8 cellular contexts compared by ENCODE assay signal in genomic region chr17:55238931-55239297, GRCh38. TPM values are rescaled to one million over a fixed set of nuclear protein-coding genes. Genes with fewer than 3 reads are reported as not detected.
DNase-seq lines count a peak whose midpoint lies in the region; ATAC-seq and TF ChIP-seq lines count a peak whose summit lies in the region.

No MANE protein-coding gene starts in this region.

- no peak overlapping the region for H3K4ac ChIP-seq in neuronal stem cell (ENCODE audit: low read length)

- H2AK5ac ChIP-seq in neuronal stem cell (ENCODE audit: low read depth, low read length): no peak overlapping the region

- WGBS in neuronal stem cell (ENCODE audit: extremely low coverage in 2 of 2, insufficient read length in 2 of 2, insufficient replicate concordance in 1 of 2), 2 donors: no CpG with 5 or more reads among the region's 4 CpGs

- no peak overlapping the region for H2BK120ac ChIP-seq in neuronal stem cell (ENCODE audit: low read depth, low read length)

- H3K27ac ChIP-seq in VCaP (peak overlapping the region; percentile 68), neuronal stem cell (replicated peaks; ENCODE audit: low read length) (no peak overlapping the region)

- H2BK12ac ChIP-seq in neuronal stem cell (ENCODE audit: low read length): no peak overlapping the region

- ATAC-seq in GM19397 (IDR thresholded peaks at IDR 0.05; ENCODE audit: unreplicated experiment) (peak; percentile 9), HG02840 (IDR thresholded peaks at IDR 0.05; ENCODE audit: low FRiP score, unreplicated experiment) (no peak)

- no peak overlapping the region for H2BK5ac ChIP-seq in neuronal stem cell (ENCODE audit: low read length)

- H2BK15ac ChIP-seq in neuronal stem cell (ENCODE audit: low read length): no peak overlapping the region

- H3K4me1 Mint-ChIP-seq in IgD-negative memory B cell: peaks cover 21 to 30% (median 22%) of the 10 kb centered on the region in 3 donors

- no peak overlapping the region for H3K23ac ChIP-seq in neuronal stem cell (ENCODE audit: low read depth, low read length, poor library complexity)

- no peak overlapping the region for H3K18ac ChIP-seq in neuronal stem cell (ENCODE audit: low read length)

- H3K4me3 Mint-ChIP-seq in IgD-negative memory B cell: peak overlapping the region; percentile 80 to 94 (median 87)

- H3K9me3 Mint-ChIP-seq in IgD-negative memory B cell: peaks cover 0 to 2% (median 0%) of the 10 kb centered on the region in 3 donors

- H3K4me2 ChIP-seq in neuronal stem cell (ENCODE audit: insufficient read depth, low read length, poor library complexity, severe bottlenecking): peak overlapping the region; percentile 81

- no peaks in the 10 kb centered on the region for H3K79me1 ChIP-seq in neuronal stem cell (ENCODE audit: low read depth, low read length)

- CTCF ChIA-PET in BJ (lab: Yijun Ruan, JAX): interaction anchor here (1.5 kb wide), 1 partner anchor 55 kb away, joined by 4 read pairs; no protein-coding TSS in a partner anchor

- H3K4me3 ChIP-seq in BJ (ENCODE audit: low read depth, low read length) (peak overlapping the region; percentile 40), fibroblast of pulmonary artery (replicated peaks; ENCODE audit: low read depth, low read length) (peak overlapping the region; percentile 62), neuronal stem cell (ENCODE audit: low read length in 2 of 2) (peak overlapping the region; percentile 59 to 67)

- H3K9ac ChIP-seq in neuronal stem cell (ENCODE audit: low read depth, low read length, poor library complexity): no peak overlapping the region

- H4K91ac ChIP-seq in neuronal stem cell (ENCODE audit: low read depth, low read length, poor library complexity): no peak overlapping the region

- peaks cover under 1% of the 10 kb centered on the region for H3K36me3 Mint-ChIP-seq in IgD-negative memory B cell

- H4K8ac ChIP-seq in neuronal stem cell (ENCODE audit: low read depth, low read length): no peak overlapping the region

- H3K4me1 ChIP-seq in neuronal stem cell (ENCODE audit: control insufficient read depth in 2 of 2, insufficient read depth in 1 of 2, low read depth in 1 of 2, low read length in 2 of 2): peaks cover 3 to 4% of the 10 kb centered on the region in 2 donors

- H3K36me3 ChIP-seq in BJ (ENCODE audit: control insufficient read depth, insufficient read depth, low read length) (no peaks in the 10 kb centered on the region), neuronal stem cell (replicated peaks in 1 of 2; ENCODE audit: control insufficient read depth in 2 of 2, insufficient read depth in 2 of 2, low read length in 2 of 2) (no peaks in the 10 kb centered on the region)

- no peak for DNase-seq in BJ (ENCODE audit: low read depth)
- no peak for DNase-seq in fibroblast of pulmonary artery (ENCODE audit: low read depth)
- no peak for DNase-seq in neuronal stem cell (ENCODE audit: low spot score)
- no peak for DNase-seq in effector CD8-positive, alpha-beta T cell (lab: John Stamatoyannopoulos, UW)

- peaks cover 0 to 2% of the 10 kb centered on the region in 2 donors for H3K9me3 ChIP-seq in neuronal stem cell (replicated peaks in 1 of 2; ENCODE audit: control insufficient read depth in 2 of 2, insufficient read depth in 1 of 2, low read depth in 1 of 2, low read length in 2 of 2)

- H3K14ac ChIP-seq in neuronal stem cell (ENCODE audit: low read length): no peak overlapping the region

- POLR2A ChIA-PET in BJ (lab: Charles Lee): no interaction called here

- H2AFZ ChIP-seq in neuronal stem cell (ENCODE audit: low read length): peak overlapping the region; percentile 95

- peaks cover 19% of the 10 kb centered on the region for H3K27me3 Mint-ChIP-seq in IgD-negative memory B cell

- TF ChIP-seq CTCF in BJ (IDR thresholded peaks at IDR 0.05; ENCODE audit: insufficient read depth, low read depth, low read length) (no peak), VCaP (conservative IDR thresholded peaks at IDR 0.05) (peak; percentile 47), fibroblast of pulmonary artery (IDR thresholded peaks at IDR 0.05; ENCODE audit: low read length, missing control alignments) (no peak)

- H3K27me3 ChIP-seq in BJ (ENCODE audit: control insufficient read depth, insufficient read depth, low read length) (no peaks in the 10 kb centered on the region; the same call in 1 of the 2 replicates), neuronal stem cell (ENCODE audit: control insufficient read depth in 3 of 3, insufficient read depth in 3 of 3, low read depth in 1 of 3, low read length in 3 of 3) (peaks cover 0 to 8% (median 2%) of the 10 kb centered on the region in 3 experiments)

- peak overlapping the region in 1 of 3 donors; percentile 47 for H3K27ac Mint-ChIP-seq in IgD-negative memory B cell

RNA-seq across cellular contexts. Expression of gene HLF, which starts 25.8 kb away (rescaled TPM):
- polyA plus RNA-seq in BJ (2011; rRNA removed): 0.02 TPM in 1 of 2 replicates, not detected in the other
- not detected in 2 replicates for polyA minus RNA-seq in BJ (2011; rRNA and poly(A)+ RNA removed)
- not detected for polyA plus RNA-seq in IgD-negative memory B cell
- 0.10 TPM for polyA plus RNA-seq in neuronal stem cell (2013, experiment 1 of 2)
- polyA plus RNA-seq in neuronal stem cell (2013, experiment 2 of 2): 0.11 TPM
